Comparison of ENCODE assay signal across 8 cellular contexts in genomic region chr21:15868940-15869339, GRCh38.
"Had no signal": no experiment of that assay in that cellular context is flagged by ENCODE, and none has a peak within 500 bp of the region (broad histone marks: within the 10 kb centered on the region; RNA-seq: fewer than 3 reads in every experiment).

No MANE protein-coding gene starts in this region.

- H2AFZ ChIP-seq: GM23338 had no signal

- H3K9me3 ChIP-seq: HAP-1 had no signal

- H3K27ac ChIP-seq: HL-60, KMS-11 had no signal

- H3K4me1 Mint-ChIP-seq: GM23338 had no signal

- H3K27ac Mint-ChIP-seq: GM23338 had no signal

- H3K4me3 Mint-ChIP-seq: GM23338 had no signal

- H3K4me3 ChIP-seq: GM23338, HAP-1 had no signal

- H3K4me2 ChIP-seq: GM23338, KMS-11 had no signal

- H3K9me3 Mint-ChIP-seq: GM23338 had no signal

- DNase-seq: H7, IMR-90, KBM-7 had no signal

- H3K4me1 ChIP-seq: HAP-1 had no signal

- H3K9ac ChIP-seq: KMS-11 had no signal

- ATAC-seq: GM23338, HCT116 had no signal
